ENCODE assay signal across 8 cellular contexts in genomic region chr6:107956586-107957164, GRCh38. TPM values are rescaled to one million over a fixed set of nuclear protein-coding genes. Genes with fewer than 3 reads are reported as not detected.
DNase-seq lines count a peak whose midpoint lies in the region; ATAC-seq and TF ChIP-seq lines count a peak whose summit lies in the region.

No MANE protein-coding gene starts in this region.

- no peak for TF ChIP-seq CTCF in VCaP (conservative IDR thresholded peaks at IDR 0.05)
- no peak for TF ChIP-seq CTCF in gastroesophageal sphincter (IDR thresholded peaks at IDR 0.05)

- ATAC-seq in gastroesophageal sphincter (no peak), GM19035 (IDR thresholded peaks at IDR 0.05; ENCODE audit: unreplicated experiment) (no peak)

- H3K27ac ChIP-seq in VCaP: peak overlapping the region; percentile 92
- peak overlapping the region; percentile 70 to 95 (median 93) for H3K27ac ChIP-seq in gastroesophageal sphincter

- peaks cover 0 to 55% (median 18%) of the 10 kb centered on the region in 3 donors for H3K4me1 ChIP-seq in gastroesophageal sphincter

- WGBS in gastroesophageal sphincter (ENCODE audit: low coverage in 1 of 2), 2 donors: 0 to 2% methylated on average over 5 of the region's 5 CpGs

- no peaks in the 10 kb centered on the region for H3K27me3 ChIP-seq in gastroesophageal sphincter

- TF ChIP-seq POLR2A in gastroesophageal sphincter (IDR thresholded peaks at IDR 0.05): no peak

- DNase-seq in CD1c-positive myeloid dendritic cell (ENCODE audit: extremely low spot score) (peak; percentile 47), HuH-7.5 (ENCODE audit: low spot score) (peak; percentile 51), skeletal muscle cell (ENCODE audit: low read depth) (peak; percentile 36), GDM1 (lab: John Stamatoyannopoulos, UW) (no peak), DMS153 (lab: John Stamatoyannopoulos, UW) (no peak)

- TF ChIP-seq EP300 in gastroesophageal sphincter (IDR thresholded peaks at IDR 0.05): no peak

- H3K36me3 ChIP-seq in gastroesophageal sphincter: no peaks in the 10 kb centered on the region

- no peaks in the 10 kb centered on the region for H3K9me3 ChIP-seq in gastroesophageal sphincter

- peak overlapping the region; percentile 65 to 95 for H3K4me3 ChIP-seq in gastroesophageal sphincter
- peak overlapping the region; percentile 77 for H3K4me3 ChIP-seq in skeletal muscle cell (ENCODE audit: low read depth, low read length)

RNA-seq across cellular contexts. Expression of gene SEC63, which starts 1.3 kb away (rescaled TPM):
- 10 to 100 TPM; 28.1 to 42.6 (median 32.9) TPM for total RNA-seq in gastroesophageal sphincter

Comparison
In these comparisons a context has a peak if more than half of its experiments do, and no peak if none do; other contexts are left out.
1. DNase-seq: peak in CD1c-positive myeloid dendritic cell (single experiment), HuH-7.5 (single experiment) and skeletal muscle cell (single experiment); none in GDM1 (single experiment) and DMS153 (single experiment).